In the genomic region with DNA sequence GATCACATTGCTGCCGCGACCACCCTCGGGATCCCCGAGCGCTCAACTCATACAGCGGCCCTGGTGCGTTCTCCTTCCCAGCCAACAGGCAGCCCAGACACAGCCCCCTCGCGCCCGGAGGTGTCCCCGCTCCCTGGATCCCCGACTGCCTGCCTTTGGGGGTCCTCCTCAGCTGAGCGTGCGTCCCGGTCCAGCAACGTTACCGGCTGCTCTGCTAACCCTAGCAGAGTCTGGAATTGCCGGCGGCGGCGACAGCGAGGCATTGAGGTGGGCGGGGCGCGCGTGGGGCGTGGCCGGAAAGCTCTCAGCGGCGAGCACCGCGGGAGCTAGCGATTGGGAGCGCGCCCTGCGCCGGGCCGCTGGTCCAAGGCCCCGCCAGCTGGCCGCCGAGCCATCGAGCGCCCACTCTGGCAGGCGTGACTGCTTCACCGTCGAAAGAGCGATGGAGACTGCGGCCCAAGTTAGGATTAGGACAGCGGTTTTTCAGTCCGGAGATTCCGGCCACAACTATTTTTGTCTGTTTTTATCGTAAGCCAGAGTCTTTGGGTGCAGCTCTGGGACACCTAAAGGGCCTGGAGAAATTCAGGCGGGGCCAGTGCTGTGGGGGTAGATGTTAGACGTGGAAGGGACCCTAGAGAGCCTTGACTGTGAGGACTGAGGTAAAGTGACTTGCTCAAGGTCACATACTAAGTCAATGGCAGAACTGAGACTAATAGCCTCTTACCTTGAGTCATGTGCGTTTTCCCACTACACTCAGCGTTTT, we compare ENCODE assay signal across 1 cellular context.
TF ChIP-seq lines count a peak whose summit lies in the region.

A gene (minus strand): TSS at position 232 of the 763 bp plus-strand sequence. CDS start 17,575 bp downstream, outside the sequence.

TF ChIP-seq in HepG2, 621 proteins besides CTCF, POLR2A, EP300 and RAD21 (continued from another document and continues in another):
- TF ChIP-seq, protein P1, sequence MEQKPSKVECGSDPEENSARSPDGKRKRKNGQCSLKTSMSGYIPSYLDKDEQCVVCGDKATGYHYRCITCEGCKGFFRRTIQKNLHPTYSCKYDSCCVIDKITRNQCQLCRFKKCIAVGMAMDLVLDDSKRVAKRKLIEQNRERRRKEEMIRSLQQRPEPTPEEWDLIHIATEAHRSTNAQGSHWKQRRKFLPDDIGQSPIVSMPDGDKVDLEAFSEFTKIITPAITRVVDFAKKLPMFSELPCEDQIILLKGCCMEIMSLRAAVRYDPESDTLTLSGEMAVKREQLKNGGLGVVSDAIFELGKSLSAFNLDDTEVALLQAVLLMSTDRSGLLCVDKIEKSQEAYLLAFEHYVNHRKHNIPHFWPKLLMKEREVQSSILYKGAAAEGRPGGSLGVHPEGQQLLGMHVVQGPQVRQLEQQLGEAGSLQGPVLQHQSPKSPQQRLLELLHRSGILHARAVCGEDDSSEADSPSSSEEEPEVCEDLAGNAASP (CRISPR knock-in tag; IDR thresholded peaks at IDR 0.05; ENCODE audit: borderline replicate concordance), result peak; percentile 85
- no peak; the same call in 1 of the 2 replicates for TF ChIP-seq BHLHE40 (IDR thresholded peaks at IDR 0.05; ENCODE audit: low read length)
- TF ChIP-seq ZNF703 (CRISPR knock-in tag; IDR thresholded peaks at IDR 0.05; ENCODE audit: borderline replicate concordance), result peak; percentile 99
- TF ChIP-seq ZNF160 (CRISPR knock-in tag; IDR thresholded peaks at IDR 0.05), result peak; percentile 98
- peak; percentile 90 for TF ChIP-seq ZNF773 (CRISPR knock-in tag; IDR thresholded peaks at IDR 0.05; ENCODE audit: borderline replicate concordance)
- TF ChIP-seq IRF2 (CRISPR knock-in tag; IDR thresholded peaks at IDR 0.05), result peak; percentile 98
- peak; percentile 98 for TF ChIP-seq ZNF850 (CRISPR knock-in tag; conservative IDR thresholded peaks at IDR 0.05)
- no peak for TF ChIP-seq CBX2 (IDR thresholded peaks at IDR 0.05; ENCODE audit: low read depth, low read length)
- TF ChIP-seq CBX2 (CRISPR knock-in tag; IDR thresholded peaks at IDR 0.05; ENCODE audit: low read depth), result no peak; the same call in 1 of the 2 replicates
- peak; percentile 94 for TF ChIP-seq ZNF292 (CRISPR knock-in tag; IDR thresholded peaks at IDR 0.05; ENCODE audit: borderline replicate concordance, low read depth)
- TF ChIP-seq, protein P2, sequence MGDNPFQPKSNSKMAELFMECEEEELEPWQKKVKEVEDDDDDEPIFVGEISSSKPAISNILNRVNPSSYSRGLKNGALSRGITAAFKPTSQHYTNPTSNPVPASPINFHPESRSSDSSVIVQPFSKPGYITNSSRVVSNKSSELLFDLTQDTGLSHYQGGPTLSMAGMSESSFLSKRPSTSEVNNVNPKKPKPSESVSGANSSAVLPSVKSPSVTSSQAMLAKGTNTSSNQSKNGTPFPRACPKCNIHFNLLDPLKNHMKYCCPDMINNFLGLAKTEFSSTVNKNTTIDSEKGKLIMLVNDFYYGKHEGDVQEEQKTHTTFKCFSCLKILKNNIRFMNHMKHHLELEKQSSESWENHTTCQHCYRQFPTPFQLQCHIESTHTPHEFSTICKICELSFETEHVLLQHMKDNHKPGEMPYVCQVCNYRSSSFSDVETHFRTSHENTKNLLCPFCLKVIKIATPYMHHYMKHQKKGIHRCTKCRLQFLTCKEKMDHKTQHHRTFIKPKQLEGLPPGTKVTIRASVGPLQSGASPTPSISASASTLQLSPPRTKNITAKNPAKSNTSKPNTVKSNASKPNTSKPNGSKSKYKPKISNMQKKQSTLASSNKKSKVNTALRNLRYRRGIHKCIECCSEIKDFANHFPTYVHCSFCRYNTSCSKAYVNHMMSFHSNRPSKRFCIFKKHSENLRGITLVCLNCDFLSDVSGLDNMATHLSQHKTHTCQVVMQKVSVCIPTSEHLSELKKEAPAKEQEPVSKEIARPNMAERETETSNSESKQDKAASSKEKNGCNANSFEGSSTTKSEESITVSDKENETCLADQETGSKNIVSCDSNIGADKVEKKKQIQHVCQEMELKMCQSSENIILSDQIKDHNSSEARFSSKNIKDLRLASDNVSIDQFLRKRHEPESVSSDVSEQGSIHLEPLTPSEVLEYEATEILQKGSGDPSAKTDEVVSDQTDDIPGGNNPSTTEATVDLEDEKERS (CRISPR knock-in tag; IDR thresholded peaks at IDR 0.05), result peak; percentile 74; the same call in 1 of the 2 replicates
- peak; percentile 99 for TF ChIP-seq MEIS1 (CRISPR knock-in tag; IDR thresholded peaks at IDR 0.05; ENCODE audit: borderline replicate concordance)
- TF ChIP-seq, protein P3, sequence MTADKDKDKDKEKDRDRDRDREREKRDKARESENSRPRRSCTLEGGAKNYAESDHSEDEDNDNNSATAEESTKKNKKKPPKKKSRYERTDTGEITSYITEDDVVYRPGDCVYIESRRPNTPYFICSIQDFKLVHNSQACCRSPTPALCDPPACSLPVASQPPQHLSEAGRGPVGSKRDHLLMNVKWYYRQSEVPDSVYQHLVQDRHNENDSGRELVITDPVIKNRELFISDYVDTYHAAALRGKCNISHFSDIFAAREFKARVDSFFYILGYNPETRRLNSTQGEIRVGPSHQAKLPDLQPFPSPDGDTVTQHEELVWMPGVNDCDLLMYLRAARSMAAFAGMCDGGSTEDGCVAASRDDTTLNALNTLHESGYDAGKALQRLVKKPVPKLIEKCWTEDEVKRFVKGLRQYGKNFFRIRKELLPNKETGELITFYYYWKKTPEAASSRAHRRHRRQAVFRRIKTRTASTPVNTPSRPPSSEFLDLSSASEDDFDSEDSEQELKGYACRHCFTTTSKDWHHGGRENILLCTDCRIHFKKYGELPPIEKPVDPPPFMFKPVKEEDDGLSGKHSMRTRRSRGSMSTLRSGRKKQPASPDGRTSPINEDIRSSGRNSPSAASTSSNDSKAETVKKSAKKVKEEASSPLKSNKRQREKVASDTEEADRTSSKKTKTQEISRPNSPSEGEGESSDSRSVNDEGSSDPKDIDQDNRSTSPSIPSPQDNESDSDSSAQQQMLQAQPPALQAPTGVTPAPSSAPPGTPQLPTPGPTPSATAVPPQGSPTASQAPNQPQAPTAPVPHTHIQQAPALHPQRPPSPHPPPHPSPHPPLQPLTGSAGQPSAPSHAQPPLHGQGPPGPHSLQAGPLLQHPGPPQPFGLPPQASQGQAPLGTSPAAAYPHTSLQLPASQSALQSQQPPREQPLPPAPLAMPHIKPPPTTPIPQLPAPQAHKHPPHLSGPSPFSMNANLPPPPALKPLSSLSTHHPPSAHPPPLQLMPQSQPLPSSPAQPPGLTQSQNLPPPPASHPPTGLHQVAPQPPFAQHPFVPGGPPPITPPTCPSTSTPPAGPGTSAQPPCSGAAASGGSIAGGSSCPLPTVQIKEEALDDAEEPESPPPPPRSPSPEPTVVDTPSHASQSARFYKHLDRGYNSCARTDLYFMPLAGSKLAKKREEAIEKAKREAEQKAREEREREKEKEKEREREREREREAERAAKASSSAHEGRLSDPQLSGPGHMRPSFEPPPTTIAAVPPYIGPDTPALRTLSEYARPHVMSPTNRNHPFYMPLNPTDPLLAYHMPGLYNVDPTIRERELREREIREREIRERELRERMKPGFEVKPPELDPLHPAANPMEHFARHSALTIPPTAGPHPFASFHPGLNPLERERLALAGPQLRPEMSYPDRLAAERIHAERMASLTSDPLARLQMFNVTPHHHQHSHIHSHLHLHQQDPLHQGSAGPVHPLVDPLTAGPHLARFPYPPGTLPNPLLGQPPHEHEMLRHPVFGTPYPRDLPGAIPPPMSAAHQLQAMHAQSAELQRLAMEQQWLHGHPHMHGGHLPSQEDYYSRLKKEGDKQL (CRISPR knock-in tag; IDR thresholded peaks at IDR 0.05; ENCODE audit: low read depth), result peak; percentile 82
- TF ChIP-seq HMGA1 (CRISPR knock-in tag; conservative IDR thresholded peaks at IDR 0.05), result no peak
- peak; percentile 89 for TF ChIP-seq GZF1 (CRISPR knock-in tag; IDR thresholded peaks at IDR 0.05)
- no peak for TF ChIP-seq ZNF484 (CRISPR knock-in tag; IDR thresholded peaks at IDR 0.05; ENCODE audit: borderline replicate concordance, low read depth)
- TF ChIP-seq HDAC1 (CRISPR knock-in tag; IDR thresholded peaks at IDR 0.05), result peak; percentile 100
- peak; percentile 97 for TF ChIP-seq SP5 (CRISPR knock-in tag; IDR thresholded peaks at IDR 0.05; ENCODE audit: borderline replicate concordance, low read depth)
- TF ChIP-seq, protein P4, sequence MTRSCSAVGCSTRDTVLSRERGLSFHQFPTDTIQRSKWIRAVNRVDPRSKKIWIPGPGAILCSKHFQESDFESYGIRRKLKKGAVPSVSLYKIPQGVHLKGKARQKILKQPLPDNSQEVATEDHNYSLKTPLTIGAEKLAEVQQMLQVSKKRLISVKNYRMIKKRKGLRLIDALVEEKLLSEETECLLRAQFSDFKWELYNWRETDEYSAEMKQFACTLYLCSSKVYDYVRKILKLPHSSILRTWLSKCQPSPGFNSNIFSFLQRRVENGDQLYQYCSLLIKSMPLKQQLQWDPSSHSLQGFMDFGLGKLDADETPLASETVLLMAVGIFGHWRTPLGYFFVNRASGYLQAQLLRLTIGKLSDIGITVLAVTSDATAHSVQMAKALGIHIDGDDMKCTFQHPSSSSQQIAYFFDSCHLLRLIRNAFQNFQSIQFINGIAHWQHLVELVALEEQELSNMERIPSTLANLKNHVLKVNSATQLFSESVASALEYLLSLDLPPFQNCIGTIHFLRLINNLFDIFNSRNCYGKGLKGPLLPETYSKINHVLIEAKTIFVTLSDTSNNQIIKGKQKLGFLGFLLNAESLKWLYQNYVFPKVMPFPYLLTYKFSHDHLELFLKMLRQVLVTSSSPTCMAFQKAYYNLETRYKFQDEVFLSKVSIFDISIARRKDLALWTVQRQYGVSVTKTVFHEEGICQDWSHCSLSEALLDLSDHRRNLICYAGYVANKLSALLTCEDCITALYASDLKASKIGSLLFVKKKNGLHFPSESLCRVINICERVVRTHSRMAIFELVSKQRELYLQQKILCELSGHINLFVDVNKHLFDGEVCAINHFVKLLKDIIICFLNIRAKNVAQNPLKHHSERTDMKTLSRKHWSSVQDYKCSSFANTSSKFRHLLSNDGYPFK (CRISPR knock-in tag; IDR thresholded peaks at IDR 0.05; ENCODE audit: borderline replicate concordance), result peak; percentile 98
- TF ChIP-seq BCL6 (CRISPR knock-in tag; IDR thresholded peaks at IDR 0.05), result peak; percentile 81
- TF ChIP-seq ELF4 (CRISPR knock-in tag; IDR thresholded peaks at IDR 0.05; ENCODE audit: borderline replicate concordance), result peak; percentile 22; the same call in 1 of the 2 replicates
- peak; percentile 100 for TF ChIP-seq ZNF501 (CRISPR knock-in tag; IDR thresholded peaks at IDR 0.05)
- peak; percentile 97 for TF ChIP-seq ZFX (CRISPR knock-in tag; IDR thresholded peaks at IDR 0.05; ENCODE audit: low read depth)
- TF ChIP-seq HDAC6 (IDR thresholded peaks at IDR 0.05; ENCODE audit: low read depth, low read length), result no peak; the same call in 1 of the 2 replicates
- TF ChIP-seq, protein P5, sequence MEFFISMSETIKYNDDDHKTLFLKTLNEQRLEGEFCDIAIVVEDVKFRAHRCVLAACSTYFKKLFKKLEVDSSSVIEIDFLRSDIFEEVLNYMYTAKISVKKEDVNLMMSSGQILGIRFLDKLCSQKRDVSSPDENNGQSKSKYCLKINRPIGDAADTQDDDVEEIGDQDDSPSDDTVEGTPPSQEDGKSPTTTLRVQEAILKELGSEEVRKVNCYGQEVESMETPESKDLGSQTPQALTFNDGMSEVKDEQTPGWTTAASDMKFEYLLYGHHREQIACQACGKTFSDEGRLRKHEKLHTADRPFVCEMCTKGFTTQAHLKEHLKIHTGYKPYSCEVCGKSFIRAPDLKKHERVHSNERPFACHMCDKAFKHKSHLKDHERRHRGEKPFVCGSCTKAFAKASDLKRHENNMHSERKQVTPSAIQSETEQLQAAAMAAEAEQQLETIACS (CRISPR knock-in tag; IDR thresholded peaks at IDR 0.05), result peak; percentile 95
- TF ChIP-seq MED13 (CRISPR knock-in tag; IDR thresholded peaks at IDR 0.05), result peak; percentile 95
- no peak for TF ChIP-seq ZBTB1 (CRISPR knock-in tag; IDR thresholded peaks at IDR 0.05; ENCODE audit: borderline replicate concordance)
- TF ChIP-seq KLF15 (CRISPR knock-in tag; IDR thresholded peaks at IDR 0.05; ENCODE audit: borderline replicate concordance), result peak; percentile 96
- TF ChIP-seq GLI4 (CRISPR knock-in tag; IDR thresholded peaks at IDR 0.05; ENCODE audit: borderline replicate concordance), result peak; percentile 99
- peak; percentile 89; the same call in 1 of the 2 replicates for TF ChIP-seq TOE1 (CRISPR knock-in tag; IDR thresholded peaks at IDR 0.05)
- TF ChIP-seq NRL (CRISPR knock-in tag; IDR thresholded peaks at IDR 0.05; ENCODE audit: borderline replicate concordance), result peak; percentile 99; the same call in 1 of the 2 replicates
- peak; percentile 84 for TF ChIP-seq ZNF354B (CRISPR knock-in tag; IDR thresholded peaks at IDR 0.05)
- TF ChIP-seq HOXD1 (CRISPR knock-in tag; IDR thresholded peaks at IDR 0.05), result peak; percentile 97
- TF ChIP-seq SALL2 (CRISPR knock-in tag; IDR thresholded peaks at IDR 0.05), result peak; percentile 99
- TF ChIP-seq TRIM24 (CRISPR knock-in tag; IDR thresholded peaks at IDR 0.05), result no peak
- TF ChIP-seq, protein P6, sequence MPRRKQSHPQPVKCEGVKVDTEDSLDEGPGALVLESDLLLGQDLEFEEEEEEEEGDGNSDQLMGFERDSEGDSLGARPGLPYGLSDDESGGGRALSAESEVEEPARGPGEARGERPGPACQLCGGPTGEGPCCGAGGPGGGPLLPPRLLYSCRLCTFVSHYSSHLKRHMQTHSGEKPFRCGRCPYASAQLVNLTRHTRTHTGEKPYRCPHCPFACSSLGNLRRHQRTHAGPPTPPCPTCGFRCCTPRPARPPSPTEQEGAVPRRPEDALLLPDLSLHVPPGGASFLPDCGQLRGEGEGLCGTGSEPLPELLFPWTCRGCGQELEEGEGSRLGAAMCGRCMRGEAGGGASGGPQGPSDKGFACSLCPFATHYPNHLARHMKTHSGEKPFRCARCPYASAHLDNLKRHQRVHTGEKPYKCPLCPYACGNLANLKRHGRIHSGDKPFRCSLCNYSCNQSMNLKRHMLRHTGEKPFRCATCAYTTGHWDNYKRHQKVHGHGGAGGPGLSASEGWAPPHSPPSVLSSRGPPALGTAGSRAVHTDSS (CRISPR knock-in tag; conservative IDR thresholded peaks at IDR 0.05), result peak; percentile 99
- TF ChIP-seq, protein P7, sequence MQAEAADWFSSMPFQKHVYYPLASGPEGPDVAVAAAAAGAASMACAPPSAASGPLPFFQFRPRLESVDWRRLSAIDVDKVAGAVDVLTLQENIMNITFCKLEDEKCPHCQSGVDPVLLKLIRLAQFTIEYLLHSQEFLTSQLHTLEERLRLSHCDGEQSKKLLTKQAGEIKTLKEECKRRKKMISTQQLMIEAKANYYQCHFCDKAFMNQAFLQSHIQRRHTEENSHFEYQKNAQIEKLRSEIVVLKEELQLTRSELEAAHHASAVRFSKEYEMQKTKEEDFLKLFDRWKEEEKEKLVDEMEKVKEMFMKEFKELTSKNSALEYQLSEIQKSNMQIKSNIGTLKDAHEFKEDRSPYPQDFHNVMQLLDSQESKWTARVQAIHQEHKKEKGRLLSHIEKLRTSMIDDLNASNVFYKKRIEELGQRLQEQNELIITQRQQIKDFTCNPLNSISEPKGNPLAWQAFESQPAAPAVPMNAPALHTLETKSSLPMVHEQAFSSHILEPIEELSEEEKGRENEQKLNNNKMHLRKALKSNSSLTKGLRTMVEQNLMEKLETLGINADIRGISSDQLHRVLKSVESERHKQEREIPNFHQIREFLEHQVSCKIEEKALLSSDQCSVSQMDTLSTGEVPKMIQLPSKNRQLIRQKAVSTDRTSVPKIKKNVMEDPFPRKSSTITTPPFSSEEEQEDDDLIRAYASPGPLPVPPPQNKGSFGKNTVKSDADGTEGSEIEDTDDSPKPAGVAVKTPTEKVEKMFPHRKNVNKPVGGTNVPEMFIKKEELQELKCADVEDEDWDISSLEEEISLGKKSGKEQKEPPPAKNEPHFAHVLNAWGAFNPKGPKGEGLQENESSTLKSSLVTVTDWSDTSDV (CRISPR knock-in tag; IDR thresholded peaks at IDR 0.05), result peak; percentile 97
- no peak for TF ChIP-seq JARID2 (CRISPR knock-in tag; IDR thresholded peaks at IDR 0.05; ENCODE audit: insufficient replicate concordance)
